In genomic region chr2:109694190-109694589, GRCh38 we compare ENCODE assay signal across 15 cellular contexts.
DNase-seq lines count a peak whose midpoint lies in the region; ATAC-seq and TF ChIP-seq lines count a peak whose summit lies in the region.
"Had no signal": no experiment of that assay in that cellular context is flagged by ENCODE, and none has a peak within 500 bp of the region (broad histone marks: within the 10 kb centered on the region; RNA-seq: fewer than 3 reads in every experiment).

No MANE protein-coding gene starts in this region.

- H3K4me3 Mint-ChIP-seq in H9: no peak overlapping the region
- H3K4me3 Mint-ChIP-seq in activated T-helper 17 cell treated with anti-CD3 and anti-CD28 coated beads, Interleukin-2, amount 50 U/mL, for 72 hours: peak overlapping the region; percentile 8
- H3K4me3 Mint-ChIP-seq: B cell had no signal

- no peaks in the 10 kb centered on the region; a peak in 1 of 7 replicates for H3K36me3 Mint-ChIP-seq in H9 (ENCODE audit: insufficient read depth in 1 of 3, low read depth in 3 of 3)
- H3K36me3 Mint-ChIP-seq in activated T-helper 17 cell treated with anti-CD3 and anti-CD28 coated beads, Interleukin-2, amount 50 U/mL, for 72 hours (ENCODE audit: low read depth): no peaks in the 10 kb centered on the region

- peaks cover 30 to 35% of the 10 kb centered on the region in 2 experiments for H3K4me1 Mint-ChIP-seq in H9
- no peaks in the 10 kb centered on the region for H3K4me1 Mint-ChIP-seq in activated T-helper 17 cell treated with anti-CD3 and anti-CD28 coated beads, Interleukin-2, amount 50 U/mL, for 72 hours
- H3K4me1 Mint-ChIP-seq: B cell had no signal

- no peak overlapping the region for H3K9ac ChIP-seq in H9 (ENCODE audit: extremely low read depth, insufficient read length, low read length)

- intact Hi-C loops in posterior vena cava (cut with DNase I): no loop called here

- no peak overlapping the region for H3K14ac ChIP-seq in H9 (ENCODE audit: insufficient read depth, low read length)

- no peak overlapping the region for H2BK15ac ChIP-seq in H9 (ENCODE audit: low read depth, low read length)

- H4K91ac ChIP-seq in H9 (ENCODE audit: insufficient read length, low read depth, low read length): no peak overlapping the region

- H3T11ph ChIP-seq in H9 (ENCODE audit: low read length): no peak overlapping the region

- no peak overlapping the region for H3K56ac ChIP-seq in H9 (ENCODE audit: insufficient read length, low read depth, low read length)

- no peaks in the 10 kb centered on the region for H3K9me3 ChIP-seq in H9 (ENCODE audit: control insufficient read depth, low read depth, low read length)
- H3K9me3 ChIP-seq: gastrocnemius medialis had no signal

- no peak overlapping the region for H4K8ac ChIP-seq in H9 (replicated peaks; ENCODE audit: insufficient read length, low read depth, low read length)

- DNase-seq in H9: no peak
- peak; percentile 39 for DNase-seq in fibroblast of the aortic adventitia (ENCODE audit: low read depth)
- DNase-seq in posterior vena cava (ENCODE audit: low spot score): peak; percentile 30
- DNase-seq in GF-D8 (lab: John Stamatoyannopoulos, UW): no peak
- no peak for DNase-seq in MV-4-11 (lab: John Stamatoyannopoulos, UW)
- DNase-seq: activated CD8-positive, alpha-beta memory T cell treated with anti-CD3 and anti-CD28 coated beads for 24 hours; activated naive CD4-positive, alpha-beta T cell treated with anti-CD3 and anti-CD28 coated beads, Interleukin-2, amount 50 U/mL, for 16 hours; cortex of kidney; gastrocnemius medialis; NCI-H524 had no signal

- H3K23me2 ChIP-seq in H9 (ENCODE audit: insufficient read length, low read depth, low read length, poor library complexity, severe bottlenecking): no peaks in the 10 kb centered on the region

- H3K79me1 ChIP-seq in H9 (ENCODE audit: insufficient read depth, low read depth, low read length, poor library complexity, severe bottlenecking): no peaks in the 10 kb centered on the region

- no peaks in the 10 kb centered on the region for H4K20me1 ChIP-seq in H9 (ENCODE audit: control insufficient read depth, insufficient read depth, insufficient read length)

- H3K79me2 ChIP-seq in H9 (ENCODE audit: insufficient read depth, low read length): no peaks in the 10 kb centered on the region

- H3K27ac Mint-ChIP-seq in H9: peak overlapping the region in 2 of 3 experiments; percentile 87 to 91; a peak in 4 of 7 replicates
- no peak overlapping the region for H3K27ac Mint-ChIP-seq in activated T-helper 17 cell treated with anti-CD3 and anti-CD28 coated beads, Interleukin-2, amount 50 U/mL, for 72 hours
- H3K27ac Mint-ChIP-seq: B cell had no signal

- no peaks in the 10 kb centered on the region for H3K9me3 Mint-ChIP-seq in H9
- H3K9me3 Mint-ChIP-seq in activated T-helper 17 cell treated with anti-CD3 and anti-CD28 coated beads, Interleukin-2, amount 50 U/mL, for 72 hours: no peaks in the 10 kb centered on the region

- H2BK20ac ChIP-seq in H9 (ENCODE audit: low read depth, low read length, poor library complexity, severe bottlenecking): no peak overlapping the region

- H3K18ac ChIP-seq in H9 (ENCODE audit: insufficient read length, low read depth, low read length): no peak overlapping the region

- H3K27ac ChIP-seq in H9 (ENCODE audit: insufficient read length, low read depth, low read length): no peak overlapping the region
- H3K27ac ChIP-seq: gastrocnemius medialis had no signal

- H2BK12ac ChIP-seq in H9 (ENCODE audit: insufficient read length, low read depth, low read length): no peak overlapping the region

- H3K23ac ChIP-seq in H9 (ENCODE audit: insufficient read length, low read depth, low read length): no peak overlapping the region

- no peak overlapping the region for H2BK5ac ChIP-seq in H9 (ENCODE audit: insufficient read length, low read length)

- no peak overlapping the region for H2BK120ac ChIP-seq in H9 (ENCODE audit: low read depth, low read length, poor library complexity, severe bottlenecking)

- H2AFZ ChIP-seq in H9 (ENCODE audit: low read length): no peak overlapping the region

- peaks cover 3% of the 10 kb centered on the region; the same call in 1 of the 2 replicates for H3K4me1 ChIP-seq in H9 (ENCODE audit: insufficient read depth, low read length)

- TF ChIP-seq CTCF in H9 (conservative IDR thresholded peaks at IDR 0.05) (no peak), fibroblast of the aortic adventitia (IDR thresholded peaks at IDR 0.05; ENCODE audit: insufficient read depth, low read length) (no peak)

- H3K4me2 ChIP-seq in H9 (ENCODE audit: insufficient read depth, insufficient read length, low read length): no peak overlapping the region

- H2AK5ac ChIP-seq in H9 (ENCODE audit: insufficient read length, low read length): no peak overlapping the region

- whole genome bisulfite sequencing in H9 (ENCODE audit: extremely low coverage, insufficient read length, low lambda C conversion rate): no CpG with 5 or more reads among the region's 2 CpGs

- H4K5ac ChIP-seq in H9 (ENCODE audit: insufficient read length, low read depth, low read length): no peak overlapping the region

- H3K4me3 ChIP-seq in fibroblast of the aortic adventitia (ENCODE audit: low read depth, low read length): no peak overlapping the region
- H3K4me3 ChIP-seq: gastrocnemius medialis had no signal

- no peak for ATAC-seq in activated T-helper 17 cell treated with anti-CD3 and anti-CD28 coated beads, Interleukin-2, amount 50 U/mL, for 72 hours (replicated peaks)
- ATAC-seq in GM18868 (IDR thresholded peaks at IDR 0.05; ENCODE audit: unreplicated experiment) (no peak), GM19452 (IDR thresholded peaks at IDR 0.05; ENCODE audit: unreplicated experiment) (no peak)
- ATAC-seq: gastrocnemius medialis, left colon had no signal

- no peaks in the 10 kb centered on the region for H3K27me3 Mint-ChIP-seq in H9 (ENCODE audit: low read depth)
- H3K27me3 Mint-ChIP-seq in activated T-helper 17 cell treated with anti-CD3 and anti-CD28 coated beads, Interleukin-2, amount 50 U/mL, for 72 hours: peaks cover 16% of the 10 kb centered on the region

- no peak overlapping the region for H3K4ac ChIP-seq in H9 (ENCODE audit: low read depth, low read length)

- H3K27me3 ChIP-seq in H9 (ENCODE audit: insufficient read depth, low read length): no peaks in the 10 kb centered on the region
- H3K27me3 ChIP-seq: gastrocnemius medialis had no signal

Comparison
In these comparisons a context has a peak if more than half of its experiments do, and no peak if none do; other contexts are left out.
1. DNase-seq: peak in fibroblast of the aortic adventitia (single experiment) and posterior vena cava (single experiment); none in H9 (single experiment), GF-D8 (single experiment) and MV-4-11 (single experiment).